2 cellular contexts compared by ENCODE assay signal in genomic region chr11:31236052-31236652, GRCh38.
TF ChIP-seq lines count a peak whose summit lies in the region.

No MANE protein-coding gene starts in this region.

TF ChIP-seq in Ishikawa, 13 proteins besides CTCF, POLR2A, EP300 and RAD21 (continued from another document):
- no peak for TF ChIP-seq USF1 (IDR thresholded peaks at IDR 0.05)

TF ChIP-seq in WTC11, 78 proteins besides CTCF, POLR2A, EP300 and RAD21 (continued from another document):
- TF ChIP-seq, protein P1, sequence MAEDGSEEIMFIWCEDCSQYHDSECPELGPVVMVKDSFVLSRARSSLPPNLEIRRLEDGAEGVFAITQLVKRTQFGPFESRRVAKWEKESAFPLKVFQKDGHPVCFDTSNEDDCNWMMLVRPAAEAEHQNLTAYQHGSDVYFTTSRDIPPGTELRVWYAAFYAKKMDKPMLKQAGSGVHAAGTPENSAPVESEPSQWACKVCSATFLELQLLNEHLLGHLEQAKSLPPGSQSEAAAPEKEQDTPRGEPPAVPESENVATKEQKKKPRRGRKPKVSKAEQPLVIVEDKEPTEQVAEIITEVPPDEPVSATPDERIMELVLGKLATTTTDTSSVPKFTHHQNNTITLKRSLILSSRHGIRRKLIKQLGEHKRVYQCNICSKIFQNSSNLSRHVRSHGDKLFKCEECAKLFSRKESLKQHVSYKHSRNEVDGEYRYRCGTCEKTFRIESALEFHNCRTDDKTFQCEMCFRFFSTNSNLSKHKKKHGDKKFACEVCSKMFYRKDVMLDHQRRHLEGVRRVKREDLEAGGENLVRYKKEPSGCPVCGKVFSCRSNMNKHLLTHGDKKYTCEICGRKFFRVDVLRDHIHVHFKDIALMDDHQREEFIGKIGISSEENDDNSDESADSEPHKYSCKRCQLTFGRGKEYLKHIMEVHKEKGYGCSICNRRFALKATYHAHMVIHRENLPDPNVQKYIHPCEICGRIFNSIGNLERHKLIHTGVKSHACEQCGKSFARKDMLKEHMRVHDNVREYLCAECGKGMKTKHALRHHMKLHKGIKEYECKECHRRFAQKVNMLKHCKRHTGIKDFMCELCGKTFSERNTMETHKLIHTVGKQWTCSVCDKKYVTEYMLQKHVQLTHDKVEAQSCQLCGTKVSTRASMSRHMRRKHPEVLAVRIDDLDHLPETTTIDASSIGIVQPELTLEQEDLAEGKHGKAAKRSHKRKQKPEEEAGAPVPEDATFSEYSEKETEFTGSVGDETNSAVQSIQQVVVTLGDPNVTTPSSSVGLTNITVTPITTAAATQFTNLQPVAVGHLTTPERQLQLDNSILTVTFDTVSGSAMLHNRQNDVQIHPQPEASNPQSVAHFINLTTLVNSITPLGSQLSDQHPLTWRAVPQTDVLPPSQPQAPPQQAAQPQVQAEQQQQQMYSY (CRISPR knock-in tag; IDR thresholded peaks at IDR 0.05): no peak
- TF ChIP-seq, protein P2, sequence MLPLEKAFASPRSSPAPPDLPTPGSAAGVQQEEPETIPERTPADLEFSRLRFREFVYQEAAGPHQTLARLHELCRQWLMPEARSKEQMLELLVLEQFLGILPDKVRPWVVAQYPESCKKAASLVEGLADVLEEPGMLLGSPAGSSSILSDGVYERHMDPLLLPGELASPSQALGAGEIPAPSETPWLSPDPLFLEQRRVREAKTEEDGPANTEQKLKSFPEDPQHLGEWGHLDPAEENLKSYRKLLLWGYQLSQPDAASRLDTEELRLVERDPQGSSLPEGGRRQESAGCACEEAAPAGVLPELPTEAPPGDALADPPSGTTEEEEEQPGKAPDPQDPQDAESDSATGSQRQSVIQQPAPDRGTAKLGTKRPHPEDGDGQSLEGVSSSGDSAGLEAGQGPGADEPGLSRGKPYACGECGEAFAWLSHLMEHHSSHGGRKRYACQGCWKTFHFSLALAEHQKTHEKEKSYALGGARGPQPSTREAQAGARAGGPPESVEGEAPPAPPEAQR (CRISPR knock-in tag; IDR thresholded peaks at IDR 0.05): no peak
- TF ChIP-seq JUN (CRISPR knock-in tag; IDR thresholded peaks at IDR 0.05) (no peak), TP53 (CRISPR knock-in tag; IDR thresholded peaks at IDR 0.05) (no peak), ZNF396 (CRISPR knock-in tag; IDR thresholded peaks at IDR 0.05; ENCODE audit: borderline replicate concordance) (no peak), ZNF219 (CRISPR knock-in tag; IDR thresholded peaks at IDR 0.05; ENCODE audit: borderline replicate concordance) (no peak), NR2C2 (CRISPR knock-in tag; IDR thresholded peaks at IDR 0.05) (no peak), GTF2I (CRISPR knock-in tag; conservative IDR thresholded peaks at IDR 0.05) (no peak), ATF1 (CRISPR knock-in tag; IDR thresholded peaks at IDR 0.05) (no peak)
